In genomic region chr10:100913470-100913865, GRCh38 we compare ENCODE assay signal across 8 cellular contexts. TPM values are rescaled to one million over a fixed set of nuclear protein-coding genes. Genes with fewer than 3 reads are reported as not detected.
DNase-seq lines count a peak whose midpoint lies in the region; ATAC-seq and TF ChIP-seq lines count a peak whose summit lies in the region.

No MANE protein-coding gene starts in this region.

- H3K4ac ChIP-seq in IMR-90 (ENCODE audit: low read depth, low read length) = no peak overlapping the region

- no peak overlapping the region; the same call in 1 of the 2 replicates for H3K18ac ChIP-seq in IMR-90 (ENCODE audit: low read depth, low read length)

- TF ChIP-seq RAD21 in IMR-90 (IDR thresholded peaks at IDR 0.05; ENCODE audit: low read length) = no peak

- H3K27ac Mint-ChIP-seq in central memory CD8-positive, alpha-beta T cell (ENCODE audit: low read depth) = peak overlapping the region; percentile 94

- CTCF ChIA-PET in AG04450 (lab: Charles Lee) (interaction anchor here (1.4 kb wide), 1 partner anchor 35 kb away, joined by 4 read pairs; no protein-coding TSS in a partner anchor), IMR-90 (lab: Yijun Ruan, JAX) (interaction anchor here (0.6 kb wide), 1 partner anchor 41 kb away, joined by 4 read pairs; no protein-coding TSS in a partner anchor)

- H3K14ac ChIP-seq in IMR-90 (replicated peaks; ENCODE audit: low read depth, low read length) = no peak overlapping the region

- H3K79me1 ChIP-seq in IMR-90 (ENCODE audit: low read depth in 1 of 2, low read length in 2 of 2) = peaks cover 18 to 39% of the 10 kb centered on the region in 2 experiments

- peaks cover 23% of the 10 kb centered on the region for H4K20me1 ChIP-seq in IMR-90 (ENCODE audit: insufficient read depth, low read length)

- peaks cover 6% of the 10 kb centered on the region; the same call in 1 of the 2 replicates for H3K9me1 ChIP-seq in IMR-90 (ENCODE audit: insufficient read depth, low read length)

- H2AK5ac ChIP-seq in IMR-90 (ENCODE audit: low read depth, low read length) = no peak overlapping the region

- H3K27me3 ChIP-seq in AG04450 (ENCODE audit: control insufficient read depth, insufficient read depth, low read length) (no peaks in the 10 kb centered on the region), IMR-90 (ENCODE audit: control insufficient read depth, insufficient read depth, low read length) (no peaks in the 10 kb centered on the region), muscle layer of colon (ENCODE audit: control insufficient read depth in 1 of 2, insufficient read depth in 2 of 2, low read length in 2 of 2) (no peaks in the 10 kb centered on the region)

- TF ChIP-seq CTCF in AG04450 (IDR thresholded peaks at IDR 0.05; ENCODE audit: low read depth, low read length) (no peak), IMR-90 (conservative IDR thresholded peaks at IDR 0.05; ENCODE audit: low read depth, low read length) (no peak)

- BruUV-seq in IMR-90 (replicated peaks; lab: Mats Ljungman, UMichigan) = no TSS peak

- POLR2A ChIA-PET in AG04450 (lab: Yijun Ruan, JAX) = interaction anchor here (0.8 to 1.8 kb wide), 4 partner anchors 15 to 543 kb away, joined by 3 to 7 read pairs (median 4); no protein-coding TSS in a partner anchor
- POLR2A ChIA-PET in IMR-90 (lab: Charles Lee; ENCODE audit: unreplicated experiment) = interaction anchor here (0.6 kb wide), 1 partner anchor 378 kb away, joined by 10 read pairs; the partner anchor contains the start of gene HIF1AN

- H3K9me3 ChIP-seq in AG04450 (ENCODE audit: control insufficient read depth, insufficient read depth, low read length) (peaks cover 3% of the 10 kb centered on the region; the same call in 1 of the 2 replicates), IMR-90 (ENCODE audit: control insufficient read depth, insufficient read depth, low read length) (no peaks in the 10 kb centered on the region), muscle layer of colon (ENCODE audit: low read length) (no peaks in the 10 kb centered on the region)

- H3K4me1 Mint-ChIP-seq in central memory CD8-positive, alpha-beta T cell = peaks cover 40% of the 10 kb centered on the region

- TF ChIP-seq POLR2A in IMR-90 (IDR thresholded peaks at IDR 0.05; ENCODE audit: low read depth, low read length) = no peak

- no peak overlapping the region for H2BK15ac ChIP-seq in IMR-90 (ENCODE audit: low read depth, low read length)

- H2BK20ac ChIP-seq in IMR-90 (ENCODE audit: low read depth, low read length) = no peak overlapping the region

- peak overlapping the region; percentile 99 for H3K4me3 ChIP-seq in AG04450 (ENCODE audit: low read depth, low read length)
- peak overlapping the region; percentile 87 for H3K4me3 ChIP-seq in IMR-90 (ENCODE audit: insufficient read depth, low read depth, low read length)
- H3K4me3 ChIP-seq in muscle layer of colon (ENCODE audit: low read depth in 1 of 2, low read length in 2 of 2) = peak overlapping the region; percentile 96 to 100

- peak overlapping the region; percentile 38 for H2BK5ac ChIP-seq in IMR-90 (ENCODE audit: low read depth, low read length, poor library complexity, severe bottlenecking)

- H3K27me3 Mint-ChIP-seq in central memory CD8-positive, alpha-beta T cell = no peaks in the 10 kb centered on the region

- intact Hi-C loops in IMR-90 (cut with micrococcal nuclease) = no loop called here

- H2BK120ac ChIP-seq in IMR-90 (ENCODE audit: low read depth, low read length) = no peak overlapping the region

- no peak overlapping the region; a peak in 1 of 4 replicates for H4K8ac ChIP-seq in IMR-90 (ENCODE audit: low read depth in 2 of 2, low read length in 2 of 2)

- H3K4me3 Mint-ChIP-seq in central memory CD8-positive, alpha-beta T cell = peak overlapping the region; percentile 99

- ATAC-seq in IMR-90 (ENCODE audit: low read depth) (no peak), HG03135 (IDR thresholded peaks at IDR 0.05; ENCODE audit: unreplicated experiment) (no peak), GM21381 (IDR thresholded peaks at IDR 0.05; ENCODE audit: unreplicated experiment) (no peak)
- ATAC-seq in central memory CD8-positive, alpha-beta T cell (replicated peaks; ENCODE audit: extremely low read depth, poor library complexity, severe bottlenecking) = no peak

- H3K9ac ChIP-seq in IMR-90 (ENCODE audit: low read depth, low read length) = peak overlapping the region; percentile 50; the same call in 1 of the 2 replicates
- peak overlapping the region; percentile 53 for H3K9ac ChIP-seq in muscle layer of colon (ENCODE audit: low read length)

- no peak overlapping the region for H4K5ac ChIP-seq in IMR-90 (ENCODE audit: low read depth, low read length)

- H2AK9ac ChIP-seq in IMR-90 (replicated peaks; ENCODE audit: low read depth, low read length, poor library complexity) = no peak overlapping the region

- no peak overlapping the region for H3K23ac ChIP-seq in IMR-90 (ENCODE audit: low read depth, low read length)

- peaks cover 9% of the 10 kb centered on the region for H3K36me3 ChIP-seq in IMR-90 (ENCODE audit: control insufficient read depth, insufficient read depth, low read length)
- peaks cover 18% of the 10 kb centered on the region for H3K36me3 ChIP-seq in muscle layer of colon (ENCODE audit: insufficient read depth, low read length)

- no CpG with 5 or more reads among the region's 10 CpGs for WGBS in IMR-90 (ENCODE audit: extremely low coverage in 2 of 2, insufficient read length in 1 of 2), 2 experiments

- H3K9me3 Mint-ChIP-seq in central memory CD8-positive, alpha-beta T cell = no peaks in the 10 kb centered on the region

- no peak overlapping the region for H4K91ac ChIP-seq in IMR-90 (ENCODE audit: insufficient read depth, low read depth, low read length)

- H3K56ac ChIP-seq in IMR-90 (ENCODE audit: extremely low read depth, insufficient read depth, low read length) = no peak overlapping the region; the same call in 1 of the 2 replicates

- no peak overlapping the region for H3K27ac ChIP-seq in AG04450 (ENCODE audit: low read depth, low read length)
- H3K27ac ChIP-seq in IMR-90 (ENCODE audit: insufficient read depth, low read length) = no peak overlapping the region
- H3K27ac ChIP-seq in muscle layer of colon (ENCODE audit: low read depth, low read length) = peak overlapping the region; percentile 100

- dilution Hi-C loops in IMR-90 (cut with HindIII; ENCODE audit: low sequenced_read_pairs, unreplicated experiment) = no loop called here

- in situ Hi-C loops in IMR-90 (cut with MboI; ENCODE audit: low sequenced_read_pairs) = no loop called here

- peak overlapping the region; percentile 90 for H2AFZ ChIP-seq in IMR-90 (replicated peaks; ENCODE audit: low read length, poor library complexity)

- peak overlapping the region; percentile 94 for H3K4me2 ChIP-seq in IMR-90 (ENCODE audit: low read depth, low read length)

- DNase-seq in AG04450 (ENCODE audit: low read depth, low spot score) (no peak), IMR-90 (no peak), NCI-H1417 (lab: John Stamatoyannopoulos, UW) (no peak)
- DNase-seq in central memory CD8-positive, alpha-beta T cell (ENCODE audit: low spot score in 2 of 2) = no peak
- no peak for DNase-seq in central memory CD4-positive, alpha-beta T cell

- peaks cover 14% of the 10 kb centered on the region for H3K36me3 Mint-ChIP-seq in central memory CD8-positive, alpha-beta T cell (ENCODE audit: insufficient read depth)

- peaks cover 4% of the 10 kb centered on the region for H3K4me1 ChIP-seq in IMR-90 (ENCODE audit: control insufficient read depth, insufficient read depth, low read length)
- H3K4me1 ChIP-seq in muscle layer of colon (ENCODE audit: insufficient read depth, low read length) = peaks cover 20% of the 10 kb centered on the region

TF ChIP-seq in IMR-90, 13 proteins besides CTCF, POLR2A, EP300 and RAD21 (continues in another document):
- TF ChIP-seq CHD1 (IDR thresholded peaks at IDR 0.05; ENCODE audit: low read depth, low read length) (no peak), RFX5 (IDR thresholded peaks at IDR 0.05; ENCODE audit: low read depth, low read length) (no peak), BHLHE40 (IDR thresholded peaks at IDR 0.05; ENCODE audit: low read depth, low read length) (no peak), MAZ (IDR thresholded peaks at IDR 0.05; ENCODE audit: borderline replicate concordance, low read depth, low read length) (no peak), USF2 (IDR thresholded peaks at IDR 0.05; ENCODE audit: low read depth, low read length) (no peak), MXI1 (IDR thresholded peaks at IDR 0.05; ENCODE audit: borderline replicate concordance, low read depth, low read length) (no peak), ELK1 (IDR thresholded peaks at IDR 0.05; ENCODE audit: borderline replicate concordance, low read depth, low read length) (no peak), FOS (IDR thresholded peaks at IDR 0.05; ENCODE audit: low read depth, low read length) (no peak), SMC3 (IDR thresholded peaks at IDR 0.05; ENCODE audit: low read depth, low read length) (no peak), MAFK (IDR thresholded peaks at IDR 0.05; ENCODE audit: low read depth, low read length) (no peak)

RNA-seq across cellular contexts. Expression of gene SLF2, which starts 0.7 kb away (rescaled TPM):
- polyA plus RNA-seq in AG04450 (2011; rRNA removed) (15.0 and 19.0 TPM in 2 replicates), IMR-90 (2012; rRNA removed) (5.7 and 8.5 TPM in 2 replicates)
- 22.9 and 38.0 TPM in 2 replicates for polyA minus RNA-seq in AG04450 (2011; rRNA and poly(A)+ RNA removed)
- 21.7 and 28.1 TPM in 2 replicates for total RNA-seq in IMR-90 (2012; rRNA removed)
- 1.8 and 1.9 TPM in 2 replicates for polyA plus RNA-seq in IMR-90 (2012; cell fraction: cytosol; rRNA removed)
- polyA plus RNA-seq in IMR-90 (2012; cell fraction: nucleus; rRNA removed; ENCODE audit: low replicate concordance) = 7.5 and 25.7 TPM in 2 replicates

RNA-seq across cellular contexts. Expression of gene SEMA4G, which starts 55.8 kb away (rescaled TPM):
- polyA plus RNA-seq in AG04450 (2011; rRNA removed) (10.5 and 14.4 TPM in 2 replicates), IMR-90 (2012; rRNA removed) (8.0 and 8.7 TPM in 2 replicates)
- 13.0 and 17.4 TPM in 2 replicates for polyA minus RNA-seq in AG04450 (2011; rRNA and poly(A)+ RNA removed)
- total RNA-seq in IMR-90 (2012; rRNA removed) = 0.56 and 0.90 TPM in 2 replicates
- 5.4 and 8.3 TPM in 2 replicates for polyA plus RNA-seq in IMR-90 (2012; cell fraction: cytosol; rRNA removed)
- polyA plus RNA-seq in IMR-90 (2012; cell fraction: nucleus; rRNA removed; ENCODE audit: low replicate concordance) = 22.6 and 25.8 TPM in 2 replicates
